12 cellular contexts compared by ENCODE assay signal in the genomic region with DNA sequence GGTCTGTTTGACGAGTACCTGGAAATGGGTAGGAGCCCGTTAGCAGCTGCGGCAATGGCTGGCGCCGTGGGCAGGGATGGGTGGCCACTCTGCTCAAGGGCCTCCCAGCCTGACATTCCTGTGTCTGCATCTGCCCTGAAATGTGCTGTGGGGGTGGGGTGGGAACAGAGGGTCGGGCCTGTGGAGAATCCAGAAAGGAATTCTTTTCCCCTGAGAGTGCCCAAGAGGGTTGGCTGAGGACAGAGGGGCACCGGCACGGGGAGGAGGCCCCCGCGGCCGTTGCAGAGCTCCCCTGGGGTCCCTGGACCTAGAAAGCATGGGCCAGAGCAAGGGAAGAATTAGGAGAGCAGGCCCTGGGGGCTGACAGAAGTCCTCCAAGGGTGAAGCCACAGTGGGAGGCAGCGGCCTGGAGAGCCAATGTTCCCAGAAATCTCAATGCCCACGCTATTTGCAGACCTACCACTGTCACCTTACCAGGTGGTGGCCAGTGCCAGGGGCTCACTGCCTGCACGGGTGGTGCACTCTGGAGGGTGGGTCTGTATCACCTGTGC. TPM values are rescaled to one million over a fixed set of nuclear protein-coding genes. Genes with fewer than 3 reads are reported as not detected.
A peak's percentile ranks its signal among the peaks of the same experiment; 100 is the strongest.
DNase-seq lines count a peak whose midpoint lies in the region; ATAC-seq and TF ChIP-seq lines count a peak whose summit lies in the region.
"Had no signal": no experiment of that assay in that cellular context is flagged by ENCODE, and none has a peak within 500 bp of the region (broad histone marks: within the 10 kb centered on the region; RNA-seq: fewer than 3 reads in every experiment).

No MANE protein-coding gene starts in this region.

- no peak for TF ChIP-seq RAD21 in SK-N-SH (IDR thresholded peaks at IDR 0.05; ENCODE audit: low read length)

- peaks cover 15% of the 10 kb centered on the region for H3F3A ChIP-seq in SK-N-SH (replicated peaks; ENCODE audit: insufficient read depth)

- peaks cover 40 to 55% (median 41%) of the 10 kb centered on the region in 3 donors for H3K27me3 Mint-ChIP-seq in CD14-positive monocyte (ENCODE audit: low read depth in 3 of 3)
- H3K27me3 Mint-ChIP-seq in activated naive CD8-positive, alpha-beta T cell treated with anti-CD3 and anti-CD28 coated beads, Interleukin-2, amount 50 U/mL, for 24 hours, result peaks cover 17% of the 10 kb centered on the region
- H3K27me3 Mint-ChIP-seq in naive thymus-derived CD4-positive, alpha-beta T cell, result peaks cover 0 to 21% (median 0%) of the 10 kb centered on the region in 5 donors

- H3K4me3 ChIP-seq in naive thymus-derived CD4-positive, alpha-beta T cell (ENCODE audit: low read length), result no peak overlapping the region
- no peak overlapping the region for H3K4me3 ChIP-seq in SK-N-SH (ENCODE audit: low read depth in 2 of 2, low read length in 1 of 2)
- H3K4me3 ChIP-seq: BLaER1 treated with 17β-estradiol and CSF1 and Interleukin-3, amounts not matched to agents 10 nM and 100 nM had no signal

- H3K9me3 Mint-ChIP-seq in CD14-positive monocyte, result peaks cover 0 to 3% (median 0%) of the 10 kb centered on the region in 7 donors
- H3K9me3 Mint-ChIP-seq in activated naive CD8-positive, alpha-beta T cell treated with anti-CD3 and anti-CD28 coated beads, Interleukin-2, amount 50 U/mL, for 24 hours, result no peaks in the 10 kb centered on the region
- H3K9me3 Mint-ChIP-seq in naive thymus-derived CD4-positive, alpha-beta T cell, result no peaks in the 10 kb centered on the region

- H3K4me3 Mint-ChIP-seq in CD14-positive monocyte, result peak overlapping the region; percentile 9 to 62
- peak overlapping the region; percentile 33 for H3K4me3 Mint-ChIP-seq in activated naive CD8-positive, alpha-beta T cell treated with anti-CD3 and anti-CD28 coated beads, Interleukin-2, amount 50 U/mL, for 24 hours
- peak overlapping the region; percentile 30 to 89 (median 68) for H3K4me3 Mint-ChIP-seq in naive thymus-derived CD4-positive, alpha-beta T cell

- H3K27me3 ChIP-seq in naive thymus-derived CD4-positive, alpha-beta T cell (ENCODE audit: control insufficient read depth in 2 of 2, insufficient read depth in 2 of 2, low read length in 2 of 2), result no peaks in the 10 kb centered on the region
- no peaks in the 10 kb centered on the region for H3K27me3 ChIP-seq in SK-N-SH (ENCODE audit: insufficient read depth)

- no peak for TF ChIP-seq EP300 in SK-N-SH (IDR thresholded peaks at IDR 0.05; ENCODE audit: borderline replicate concordance in 1 of 2, low read depth in 1 of 2, low read length in 1 of 2)

- no peaks in the 10 kb centered on the region for H3K36me3 Mint-ChIP-seq in CD14-positive monocyte
- H3K36me3 Mint-ChIP-seq in activated naive CD8-positive, alpha-beta T cell treated with anti-CD3 and anti-CD28 coated beads, Interleukin-2, amount 50 U/mL, for 24 hours (ENCODE audit: low read depth), result no peaks in the 10 kb centered on the region
- no peaks in the 10 kb centered on the region for H3K36me3 Mint-ChIP-seq in naive thymus-derived CD4-positive, alpha-beta T cell

- H3K27ac Mint-ChIP-seq in CD14-positive monocyte, result no peak overlapping the region
- no peak overlapping the region for H3K27ac Mint-ChIP-seq in activated naive CD8-positive, alpha-beta T cell treated with anti-CD3 and anti-CD28 coated beads, Interleukin-2, amount 50 U/mL, for 24 hours
- peak overlapping the region in 2 of 9 donors; percentile 46 to 48 for H3K27ac Mint-ChIP-seq in naive thymus-derived CD4-positive, alpha-beta T cell

- no peak for ATAC-seq in activated naive CD8-positive, alpha-beta T cell treated with anti-CD3 and anti-CD28 coated beads, Interleukin-2, amount 50 U/mL, for 24 hours
- ATAC-seq in naive thymus-derived CD4-positive, alpha-beta T cell, result no peak
- ATAC-seq in HG03139 (IDR thresholded peaks at IDR 0.05; ENCODE audit: unreplicated experiment), result no peak
- ATAC-seq in GM21515 (IDR thresholded peaks at IDR 0.05; ENCODE audit: unreplicated experiment), result no peak

- no peak overlapping the region for H3K27ac ChIP-seq in naive thymus-derived CD4-positive, alpha-beta T cell (ENCODE audit: low read depth, low read length)
- H3K27ac ChIP-seq in SK-N-SH (ENCODE audit: low read depth in 2 of 2, low read length in 1 of 2), result no peak overlapping the region
- H3K27ac ChIP-seq: BLaER1 treated with 17β-estradiol and CSF1 and Interleukin-3, amounts not matched to agents 10 nM and 100 nM had no signal

- no peaks in the 10 kb centered on the region for H3K9me3 ChIP-seq in naive thymus-derived CD4-positive, alpha-beta T cell (ENCODE audit: control insufficient read depth in 2 of 3, low read length in 3 of 3)
- H3K9me3 ChIP-seq in SK-N-SH, result no peaks in the 10 kb centered on the region
- H3K9me3 ChIP-seq: BLaER1 treated with 17β-estradiol and CSF1 and Interleukin-3, amounts not matched to agents 10 nM and 100 nM had no signal

- no peak overlapping the region for H3K9ac ChIP-seq in SK-N-SH

- H3K4me1 ChIP-seq in naive thymus-derived CD4-positive, alpha-beta T cell (ENCODE audit: control insufficient read depth in 2 of 2, insufficient read depth in 2 of 2, low read length in 2 of 2), result peaks cover 0 to 6% of the 10 kb centered on the region in 2 donors
- H3K4me1 ChIP-seq in SK-N-SH (ENCODE audit: control insufficient read depth in 1 of 2, insufficient read depth in 2 of 2, low read depth in 1 of 2, low read length in 1 of 2), result peaks cover 2 to 6% of the 10 kb centered on the region in 2 experiments; a peak in 2 of 4 replicates

- H2AFZ ChIP-seq in SK-N-SH (ENCODE audit: low read depth), result no peak overlapping the region

- intact Hi-C loops in CD14-positive monocyte (cut with micrococcal nuclease), result no loop called here
- intact Hi-C loops in naive thymus-derived CD4-positive, alpha-beta T cell (cut with micrococcal nuclease), result loop anchor here (5.0 kb wide), 5 partner anchors 64 to 654 kb away; a partner anchor contains a TSS

- POLR2A ChIA-PET in naive thymus-derived CD4-positive, alpha-beta T cell (lab: Charles Lee), result interaction anchor here (1.3 kb wide), 1 partner anchor 29 kb away, joined by 4 read pairs; no protein-coding TSS in a partner anchor
- POLR2A ChIA-PET in SK-N-SH (lab: Yijun Ruan, JAX), result no interaction called here

- no peak for TF ChIP-seq CTCF in CD14-positive monocyte (IDR thresholded peaks at IDR 0.05)
- no peak for TF ChIP-seq CTCF in SK-N-SH (IDR thresholded peaks at IDR 0.05)

- H3K79me2 ChIP-seq in SK-N-SH (ENCODE audit: insufficient read depth), result no peaks in the 10 kb centered on the region

- peaks cover 13% of the 10 kb centered on the region for H3K4me1 Mint-ChIP-seq in CD14-positive monocyte
- H3K4me1 Mint-ChIP-seq in activated naive CD8-positive, alpha-beta T cell treated with anti-CD3 and anti-CD28 coated beads, Interleukin-2, amount 50 U/mL, for 24 hours, result peaks cover 9% of the 10 kb centered on the region
- H3K4me1 Mint-ChIP-seq in naive thymus-derived CD4-positive, alpha-beta T cell, result peaks cover 9 to 15% (median 11%) of the 10 kb centered on the region in 7 donors

- no peaks in the 10 kb centered on the region for H3K9me2 ChIP-seq in SK-N-SH

- no peak overlapping the region for H3K4me2 ChIP-seq in SK-N-SH

- CTCF ChIA-PET in naive thymus-derived CD4-positive, alpha-beta T cell (lab: Charles Lee), result interaction anchor here (0.6 kb wide), 1 partner anchor 71 kb away, joined by 3 read pairs; no protein-coding TSS in a partner anchor
- CTCF ChIA-PET in SK-N-SH (lab: Yijun Ruan, JAX), result interaction anchor here (0.8 to 1.8 kb wide), 3 partner anchors 79 to 365 kb away, joined by 3 to 10 read pairs (median 3); no protein-coding TSS in a partner anchor

- 76% methylated on average over 9 of the region's 14 CpGs for WGBS in SK-N-SH (ENCODE audit: low lambda C conversion rate)

- no peaks in the 10 kb centered on the region for H4K20me1 ChIP-seq in SK-N-SH (ENCODE audit: insufficient read depth)

- no peaks in the 10 kb centered on the region for H3K36me3 ChIP-seq in naive thymus-derived CD4-positive, alpha-beta T cell (ENCODE audit: control insufficient read depth in 2 of 3, insufficient read depth in 3 of 3, low read length in 3 of 3)
- no peaks in the 10 kb centered on the region for H3K36me3 ChIP-seq in SK-N-SH (replicated peaks in 1 of 2; ENCODE audit: control insufficient read depth in 1 of 2, insufficient read depth in 2 of 2, low read length in 1 of 2)
- H3K36me3 ChIP-seq: BLaER1 treated with 17β-estradiol and CSF1 and Interleukin-3, amounts not matched to agents 10 nM and 100 nM had no signal

- no peak for DNase-seq in CD14-positive monocyte (ENCODE audit: low spot score)
- peak; percentile 77 for DNase-seq in ELF-1 (ENCODE audit: low read depth, low spot score)
- DNase-seq in activated naive CD8-positive, alpha-beta T cell treated with anti-CD3 and anti-CD28 coated beads, Interleukin-2, amount 50 U/mL, for 24 hours, result no peak
- no peak for DNase-seq in naive thymus-derived CD4-positive, alpha-beta T cell
- DNase-seq in stimulated activated naive CD4-positive, alpha-beta T cell treated with Interleukin-2 at 50 U/mL for 16 hours (lab: John Stamatoyannopoulos, UW), result no peak
- DNase-seq in SK-N-SH, result no peak
- DNase-seq: mesenchymal stem cell, NCI-H510A treated with DMSO at 0.1 percent for 48 hours, RPMI8226 had no signal

TF ChIP-seq in SK-N-SH, 30 proteins besides CTCF, POLR2A, EP300 and RAD21 (continues in another document):
- TF ChIP-seq TEAD4 (IDR thresholded peaks at IDR 0.05; ENCODE audit: borderline replicate concordance, insufficient read depth), result no peak
- TF ChIP-seq YY1 (IDR thresholded peaks at IDR 0.05; ENCODE audit: low read depth), result no peak
- TF ChIP-seq TAF1 (IDR thresholded peaks at IDR 0.05; ENCODE audit: borderline replicate concordance, low read depth, low read length), result no peak
- TF ChIP-seq, protein P1, sequence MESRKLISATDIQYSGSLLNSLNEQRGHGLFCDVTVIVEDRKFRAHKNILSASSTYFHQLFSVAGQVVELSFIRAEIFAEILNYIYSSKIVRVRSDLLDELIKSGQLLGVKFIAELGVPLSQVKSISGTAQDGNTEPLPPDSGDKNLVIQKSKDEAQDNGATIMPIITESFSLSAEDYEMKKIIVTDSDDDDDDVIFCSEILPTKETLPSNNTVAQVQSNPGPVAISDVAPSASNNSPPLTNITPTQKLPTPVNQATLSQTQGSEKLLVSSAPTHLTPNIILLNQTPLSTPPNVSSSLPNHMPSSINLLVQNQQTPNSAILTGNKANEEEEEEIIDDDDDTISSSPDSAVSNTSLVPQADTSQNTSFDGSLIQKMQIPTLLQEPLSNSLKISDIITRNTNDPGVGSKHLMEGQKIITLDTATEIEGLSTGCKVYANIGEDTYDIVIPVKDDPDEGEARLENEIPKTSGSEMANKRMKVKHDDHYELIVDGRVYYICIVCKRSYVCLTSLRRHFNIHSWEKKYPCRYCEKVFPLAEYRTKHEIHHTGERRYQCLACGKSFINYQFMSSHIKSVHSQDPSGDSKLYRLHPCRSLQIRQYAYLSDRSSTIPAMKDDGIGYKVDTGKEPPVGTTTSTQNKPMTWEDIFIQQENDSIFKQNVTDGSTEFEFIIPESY (IDR thresholded peaks at IDR 0.05; ENCODE audit: borderline replicate concordance, low read depth), result no peak

RNA-seq across cellular contexts. Expression of a gene that starts 27.8 kb away (rescaled TPM):
- polyA plus RNA-seq in CD14-positive monocyte (not detected), SK-N-SH (2012; rRNA removed) (0.68 and 0.81 TPM in 2 replicates)
- under 1 TPM; 0.16 to 0.94 (median 0.27) TPM for total RNA-seq in naive thymus-derived CD4-positive, alpha-beta T cell
- under 1 TPM in 1 of 2 donors, not detected in 1; 0.32 TPM for polyA plus RNA-seq in naive thymus-derived CD4-positive, alpha-beta T cell
- 0.44 and 1.0 TPM in 2 replicates for polyA plus RNA-seq in SK-N-SH (2012; cell fraction: cytosol; rRNA removed)
- polyA plus RNA-seq in SK-N-SH (2012; cell fraction: nucleus; rRNA removed), result 1.2 and 1.5 TPM in 2 replicates

Comparison
In these comparisons a context has a peak if more than half of its experiments do, and no peak if none do; other contexts are left out.
1. intact Hi-C loops: an anchor here in naive thymus-derived CD4-positive, alpha-beta T cell (5.0 kb wide); none called in CD14-positive monocyte.